ENCODE assay signal across 1 cellular context in genomic region chr11:120326228-120326627, GRCh38.
TF ChIP-seq lines count a peak whose summit lies in the region.

No MANE protein-coding gene starts in this region.

TF ChIP-seq in H1, 55 proteins besides CTCF, POLR2A, EP300 and RAD21 (continued from another document):
- TF ChIP-seq E2F6 (IDR thresholded peaks at IDR 0.05) (no peak), SAP30 (IDR thresholded peaks at IDR 0.05; ENCODE audit: insufficient read depth, insufficient replicate concordance, low read length) (no peak)
